Comparison of ENCODE assay signal across 24 cellular contexts in the genomic region with DNA sequence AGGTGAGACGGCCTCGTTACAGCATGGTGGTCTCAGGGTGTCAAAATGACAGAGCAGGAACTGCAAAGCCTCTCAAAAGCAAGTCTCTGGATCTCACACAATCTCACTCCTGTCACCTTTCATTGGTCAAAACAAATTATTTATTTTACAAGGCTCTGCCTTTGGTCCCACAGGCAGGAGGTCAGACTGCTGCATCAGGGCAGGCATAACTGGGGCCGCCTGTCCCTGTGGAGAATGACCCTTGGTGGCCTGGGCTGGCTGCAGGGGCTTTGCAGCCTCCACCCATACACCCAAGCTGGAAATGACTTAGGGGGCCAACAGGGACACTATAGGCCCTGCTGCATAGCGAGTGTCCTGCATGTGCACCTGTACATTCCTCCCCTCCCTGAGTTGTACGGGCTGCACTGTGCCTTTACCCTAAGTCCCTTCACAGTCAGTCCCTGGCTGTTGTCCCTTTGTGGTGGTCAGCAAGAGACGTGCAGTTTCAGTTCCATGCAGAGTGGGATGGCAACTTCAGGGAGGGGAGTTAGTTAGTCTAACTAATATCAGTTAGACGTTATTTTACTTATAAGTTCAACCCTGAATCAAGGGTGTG.
"Had no signal": no experiment of that assay in that cellular context is flagged by ENCODE, and none has a peak within 500 bp of the region (broad histone marks: within the 10 kb centered on the region; RNA-seq: fewer than 3 reads in every experiment).

No MANE protein-coding gene starts in this region.

- DNase-seq: IMR-90, Karpas-422, KG1, MG63, NCI-H1092, NCI-H1105 treated with DMSO at 0.1 percent for 48 hours, NCI-H1417 treated with DMSO at 0.1 percent for 48 hours, NCI-H146, NCI-H1694 treated with DMSO at 0.1 percent for 48 hours, NCI-H2029, NCI-H2081 treated with DMSO at 0.1 percent for 48 hours, NCI-H2171, NCI-H226, NCI-H446, NCI-H510A, NCI-H524 treated with DMSO at 0.1 percent for 48 hours, NCI-H69, NCI-H774, Right ventricle myocardium superior, RPMI8226, SIG-M5 had no signal

- H3K27me3 ChIP-seq: MG63, SJSA1 had no signal

- H3K9me3 ChIP-seq: SJSA1 had no signal

- H3K4me1 ChIP-seq: SJSA1 had no signal

- H3K36me3 ChIP-seq: SJSA1 had no signal

- H3K4me3 ChIP-seq: MG63, SJSA1, SK-N-MC had no signal

- H3K27ac ChIP-seq: SJSA1, SK-N-MC had no signal

- FAIRE-seq: RCC 7860 had no signal
